Comparison of ENCODE assay signal across 1 cellular context in the genomic region with DNA sequence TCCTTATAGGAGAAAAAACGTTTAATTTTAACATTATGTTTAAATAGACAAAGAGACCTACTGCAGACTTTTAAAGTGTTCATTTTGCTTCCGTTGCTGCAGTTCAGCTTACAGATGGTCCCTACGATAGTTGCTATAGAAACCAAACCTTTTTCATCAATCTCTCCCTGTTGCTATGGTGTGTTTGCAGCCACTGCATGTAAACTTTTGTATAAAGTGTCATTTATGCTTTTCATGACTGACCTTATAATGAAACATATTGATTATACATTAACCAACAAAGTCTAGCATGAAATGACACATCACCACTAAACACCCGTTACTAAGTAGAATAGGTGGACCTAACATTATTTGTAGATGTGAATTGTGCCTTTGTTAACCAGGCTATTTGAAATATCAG.
TF ChIP-seq lines count a peak whose summit lies in the region.

No MANE protein-coding gene starts in this region.

TF ChIP-seq in A549, 52 proteins besides CTCF, POLR2A, EP300 and RAD21 (continued from another document):
- TF ChIP-seq, protein P1, sequence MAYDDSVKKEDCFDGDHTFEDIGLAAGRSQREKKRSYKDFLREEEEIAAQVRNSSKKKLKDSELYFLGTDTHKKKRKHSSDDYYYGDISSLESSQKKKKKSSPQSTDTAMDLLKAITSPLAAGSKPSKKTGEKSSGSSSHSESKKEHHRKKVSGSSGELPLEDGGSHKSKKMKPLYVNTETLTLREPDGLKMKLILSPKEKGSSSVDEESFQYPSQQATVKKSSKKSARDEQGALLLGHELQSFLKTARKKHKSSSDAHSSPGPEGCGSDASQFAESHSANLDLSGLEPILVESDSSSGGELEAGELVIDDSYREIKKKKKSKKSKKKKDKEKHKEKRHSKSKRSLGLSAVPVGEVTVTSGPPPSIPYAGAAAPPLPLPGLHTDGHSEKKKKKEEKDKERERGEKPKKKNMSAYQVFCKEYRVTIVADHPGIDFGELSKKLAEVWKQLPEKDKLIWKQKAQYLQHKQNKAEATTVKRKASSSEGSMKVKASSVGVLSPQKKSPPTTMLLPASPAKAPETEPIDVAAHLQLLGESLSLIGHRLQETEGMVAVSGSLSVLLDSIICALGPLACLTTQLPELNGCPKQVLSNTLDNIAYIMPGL (CRISPR knock-in tag; IDR thresholded peaks at IDR 0.05; ENCODE audit: borderline replicate concordance) = no peak
- TF ChIP-seq RNF2 (IDR thresholded peaks at IDR 0.05; ENCODE audit: borderline replicate concordance, low read depth) = no peak
- no peak for TF ChIP-seq MAZ (IDR thresholded peaks at IDR 0.05; ENCODE audit: borderline replicate concordance, low read depth, low read length)
- TF ChIP-seq SMC3 (IDR thresholded peaks at IDR 0.05) = no peak
- no peak for TF ChIP-seq EHF (CRISPR knock-in tag; IDR thresholded peaks at IDR 0.05)
- no peak for TF ChIP-seq NPAS2 (CRISPR knock-in tag; IDR thresholded peaks at IDR 0.05; ENCODE audit: borderline replicate concordance)
- TF ChIP-seq CHD2 (IDR thresholded peaks at IDR 0.05; ENCODE audit: low read length, partially characterized antibody) = no peak
- TF ChIP-seq ZFP36 (IDR thresholded peaks at IDR 0.05; ENCODE audit: borderline replicate concordance, partially characterized antibody) = no peak
- no peak for TF ChIP-seq FOXS1 (CRISPR knock-in tag; IDR thresholded peaks at IDR 0.05)
- TF ChIP-seq, protein P2, sequence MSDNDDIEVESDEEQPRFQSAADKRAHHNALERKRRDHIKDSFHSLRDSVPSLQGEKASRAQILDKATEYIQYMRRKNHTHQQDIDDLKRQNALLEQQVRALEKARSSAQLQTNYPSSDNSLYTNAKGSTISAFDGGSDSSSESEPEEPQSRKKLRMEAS (IDR thresholded peaks at IDR 0.05) = no peak
- no peak for TF ChIP-seq RFX5 (IDR thresholded peaks at IDR 0.05)
- TF ChIP-seq, protein P3, sequence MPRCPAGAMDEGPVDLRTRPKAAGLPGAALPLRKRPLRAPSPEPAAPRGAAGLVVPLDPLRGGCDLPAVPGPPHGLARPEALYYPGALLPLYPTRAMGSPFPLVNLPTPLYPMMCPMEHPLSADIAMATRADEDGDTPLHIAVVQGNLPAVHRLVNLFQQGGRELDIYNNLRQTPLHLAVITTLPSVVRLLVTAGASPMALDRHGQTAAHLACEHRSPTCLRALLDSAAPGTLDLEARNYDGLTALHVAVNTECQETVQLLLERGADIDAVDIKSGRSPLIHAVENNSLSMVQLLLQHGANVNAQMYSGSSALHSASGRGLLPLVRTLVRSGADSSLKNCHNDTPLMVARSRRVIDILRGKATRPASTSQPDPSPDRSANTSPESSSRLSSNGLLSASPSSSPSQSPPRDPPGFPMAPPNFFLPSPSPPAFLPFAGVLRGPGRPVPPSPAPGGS (IDR thresholded peaks at IDR 0.05) = no peak
